Comparison of ENCODE assay signal across 8 cellular contexts in genomic region chr17:50909765-50910661, GRCh38. TPM values are rescaled to one million over a fixed set of nuclear protein-coding genes. Genes with fewer than 3 reads are reported as not detected.
DNase-seq lines count a peak whose midpoint lies in the region; ATAC-seq and TF ChIP-seq lines count a peak whose summit lies in the region.

No MANE protein-coding gene starts in this region.

- H3K36me3 ChIP-seq in HUES64 (ENCODE audit: insufficient read depth, low read length) (no peaks in the 10 kb centered on the region), esophagus squamous epithelium (no peaks in the 10 kb centered on the region)

- H3K27me3 ChIP-seq in HUES64 (ENCODE audit: insufficient read depth, low read length): no peaks in the 10 kb centered on the region
- H3K27me3 ChIP-seq in esophagus squamous epithelium: no peaks in the 10 kb centered on the region

- H3K4me1 ChIP-seq in HUES64 (ENCODE audit: insufficient read depth, low read length) (peaks cover 27% of the 10 kb centered on the region), esophagus squamous epithelium (peaks cover 18 to 66% (median 32%) of the 10 kb centered on the region in 3 donors)

- peak; percentile 85 for DNase-seq in activated CD8-positive, alpha-beta T cell treated with anti-CD3 and anti-CD28 coated beads, Interleukin-2, amount 10 ng/mL, durations not matched to agents 7 days and 5 days
- no peak for DNase-seq in esophagus squamous epithelium (lab: John Stamatoyannopoulos, UW)
- DNase-seq in stimulated activated CD4-positive, alpha-beta T cell treated with anti-CD3 and anti-CD28 coated beads, Interleukin-4, amount 100 ng/mL, for 24 hours: peak; percentile 69
- no peak for DNase-seq in SHP77 treated with DMSO at 0.1 percent for 48 hours (lab: John Stamatoyannopoulos, UW)
- DNase-seq in NCI-H2107 (lab: John Stamatoyannopoulos, UW): no peak
- no peak for DNase-seq in 8988T
- DNase-seq in NCI-H1694 treated with DMSO at 0.1 percent for 48 hours (lab: John Stamatoyannopoulos, UW): no peak

- H3K9me3 ChIP-seq in HUES64 (ENCODE audit: insufficient read depth, low read depth, low read length) (no peaks in the 10 kb centered on the region), esophagus squamous epithelium (no peaks in the 10 kb centered on the region)

- intact Hi-C loops in esophagus squamous epithelium (cut with DNase I): no loop called here

- peaks cover 3% of the 10 kb centered on the region for H3K27me3 Mint-ChIP-seq in activated CD8-positive, alpha-beta T cell treated with anti-CD3 and anti-CD28 coated beads, Interleukin-2, amount 10 ng/mL, durations not matched to agents 7 days and 5 days (ENCODE audit: low read depth)

- ATAC-seq in activated CD8-positive, alpha-beta T cell treated with anti-CD3 and anti-CD28 coated beads, Interleukin-2, amount 10 ng/mL, durations not matched to agents 7 days and 5 days: peak; percentile 72

- H3K9me3 Mint-ChIP-seq in activated CD8-positive, alpha-beta T cell treated with anti-CD3 and anti-CD28 coated beads, Interleukin-2, amount 10 ng/mL, durations not matched to agents 7 days and 5 days (ENCODE audit: insufficient read depth): no peaks in the 10 kb centered on the region

- CTCF ChIA-PET in activated CD8-positive, alpha-beta T cell treated with anti-CD3 and anti-CD28 coated beads, Interleukin-2, amount 10 ng/mL, durations not matched to agents 7 days and 5 days (lab: Charles Lee): interaction anchor here (0.6 to 3.3 kb wide), 6 partner anchors 16 to 195 kb away, joined by 3 to 13 read pairs (median 4); partner anchors contain the start of gene TOB1

- peak overlapping the region; percentile 36; the same call in 1 of the 2 replicates for H3K27ac ChIP-seq in HUES64 (ENCODE audit: low read depth, low read length)
- H3K27ac ChIP-seq in esophagus squamous epithelium: peak overlapping the region; percentile 64 to 86 (median 78)

- peak overlapping the region; percentile 42 for H3K4me3 Mint-ChIP-seq in activated CD8-positive, alpha-beta T cell treated with anti-CD3 and anti-CD28 coated beads, Interleukin-2, amount 10 ng/mL, durations not matched to agents 7 days and 5 days

- POLR2A ChIA-PET in activated CD8-positive, alpha-beta T cell treated with anti-CD3 and anti-CD28 coated beads, Interleukin-2, amount 10 ng/mL, durations not matched to agents 7 days and 5 days (lab: Charles Lee): interaction anchor here (1.0 to 4.4 kb wide), 4 partner anchors 16 to 44 kb away, joined by 3 to 64 read pairs (median 4); partner anchors contain the start of gene TOB1

- peaks cover 72% of the 10 kb centered on the region for H3K4me1 Mint-ChIP-seq in activated CD8-positive, alpha-beta T cell treated with anti-CD3 and anti-CD28 coated beads, Interleukin-2, amount 10 ng/mL, durations not matched to agents 7 days and 5 days (ENCODE audit: low read depth)

- no peak for TF ChIP-seq CTCF in esophagus squamous epithelium (IDR thresholded peaks at IDR 0.05)

- H3K9ac ChIP-seq in HUES64 (ENCODE audit: low read depth, low read length): no peak overlapping the region

- H3K36me3 Mint-ChIP-seq in activated CD8-positive, alpha-beta T cell treated with anti-CD3 and anti-CD28 coated beads, Interleukin-2, amount 10 ng/mL, durations not matched to agents 7 days and 5 days (ENCODE audit: low read depth): peaks cover 1% of the 10 kb centered on the region

- TF ChIP-seq POLR2A in esophagus squamous epithelium (IDR thresholded peaks at IDR 0.05): no peak

- no peak overlapping the region for H3K4me3 ChIP-seq in HUES64 (ENCODE audit: low read length)
- H3K4me3 ChIP-seq in esophagus squamous epithelium: peak overlapping the region in 2 of 4 donors; percentile 9 to 11

- 90% methylated on average over 17 of the region's 17 CpGs for WGBS in HUES64
- 57 to 79% methylated on average over 7 to 13 of the region's 17 CpGs for WGBS in esophagus squamous epithelium, 2 donors

- H3K27ac Mint-ChIP-seq in activated CD8-positive, alpha-beta T cell treated with anti-CD3 and anti-CD28 coated beads, Interleukin-2, amount 10 ng/mL, durations not matched to agents 7 days and 5 days: peak overlapping the region; percentile 89

RNA-seq across cellular contexts. Expression of gene TOB1, which starts 43.9 kb away (rescaled TPM):
- polyA plus RNA-seq in HUES64 (2013, experiment 1 of 2): 16.8 TPM
- 18.9 TPM for polyA plus RNA-seq in HUES64 (2013, experiment 2 of 2)
- total RNA-seq in activated CD8-positive, alpha-beta T cell treated with anti-CD3 and anti-CD28 coated beads, Interleukin-2, amount 10 ng/mL, durations not matched to agents 7 days and 5 days: 10 to 100 TPM; 44.5 to 47.6 TPM
- 10 to 100 TPM; 21.5 to 35.9 (median 31.1) TPM for total RNA-seq in esophagus squamous epithelium

Comparison
In these comparisons a context has a peak if more than half of its experiments do, and no peak if none do; other contexts are left out.
1. DNase-seq: peak in activated CD8-positive, alpha-beta T cell treated with anti-CD3 and anti-CD28 coated beads, Interleukin-2, amount 10 ng/mL, durations not matched to agents 7 days and 5 days (single experiment) and stimulated activated CD4-positive, alpha-beta T cell treated with anti-CD3 and anti-CD28 coated beads, Interleukin-4, amount 100 ng/mL, for 24 hours (single experiment); none in esophagus squamous epithelium (single experiment), SHP77 treated with DMSO at 0.1 percent for 48 hours (single experiment), NCI-H2107 (single experiment), 8988T (single experiment) and NCI-H1694 treated with DMSO at 0.1 percent for 48 hours (single experiment).